In the genomic region with DNA sequence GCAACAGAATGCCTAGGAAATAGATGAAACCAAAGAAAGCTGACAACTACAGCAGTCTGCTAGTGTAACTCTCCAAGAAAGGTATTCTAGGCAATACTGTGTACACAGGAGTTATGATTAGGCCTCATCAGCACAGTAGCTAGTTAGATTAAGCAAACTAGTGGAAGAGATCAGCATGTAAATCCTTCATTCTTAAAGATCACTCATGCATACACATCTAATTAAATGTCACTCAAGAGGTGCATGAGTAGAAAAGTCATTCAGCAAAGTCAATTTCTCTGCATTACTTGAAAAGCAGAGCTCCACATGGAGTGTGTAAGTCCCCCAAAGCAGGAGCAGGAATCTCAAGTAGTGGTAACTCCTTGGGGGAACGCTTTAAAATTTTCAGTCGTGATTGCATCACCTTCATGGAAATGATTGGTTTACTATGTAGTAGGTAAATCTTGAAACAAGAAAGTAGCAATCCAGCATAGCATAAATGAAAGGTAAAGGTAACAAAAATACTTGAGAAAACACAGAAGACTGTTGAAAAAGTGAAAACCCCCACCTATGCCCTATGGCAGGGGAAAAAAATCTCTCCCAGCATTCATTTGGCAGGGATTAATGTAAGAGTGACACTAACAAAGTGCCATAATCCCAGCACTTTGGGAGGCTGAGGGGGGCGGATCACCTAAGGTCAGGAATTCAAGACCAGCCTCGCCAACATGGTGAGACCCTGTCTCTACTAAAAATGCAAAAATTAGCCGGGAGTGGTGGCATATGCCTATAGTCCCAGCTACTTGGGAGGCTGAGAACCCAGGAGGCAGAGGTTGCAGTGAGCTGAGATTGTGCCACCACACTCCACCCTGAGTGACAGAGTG, we compare ENCODE assay signal across 15 cellular contexts.
"Had no signal": no experiment of that assay in that cellular context is flagged by ENCODE, and none has a peak within 500 bp of the region (broad histone marks: within the 10 kb centered on the region; RNA-seq: fewer than 3 reads in every experiment).

No MANE protein-coding gene starts in this region.

- H3K4me1 Mint-ChIP-seq: activated naive CD4-positive, alpha-beta T cell treated with anti-CD3 and anti-CD28 coated beads, Interleukin-2, amount 50 U/mL, for 24 hours had no signal

- H3K27ac ChIP-seq: breast epithelium, prostate gland, sigmoid colon, suprapubic skin had no signal

- ATAC-seq: activated CD4-positive, CD25-positive, alpha-beta regulatory T cell treated with anti-CD3 and anti-CD28 coated beads, Interleukin-2, amount 50 U/mL, for 24 hours; esophagus mucosa; T-helper 17 cell had no signal

- H3K27ac Mint-ChIP-seq: activated naive CD4-positive, alpha-beta T cell treated with anti-CD3 and anti-CD28 coated beads, Interleukin-2, amount 50 U/mL, for 24 hours; mesothelial cell of epicardium; T-helper 17 cell; type B pancreatic cell had no signal

- H3K27me3 Mint-ChIP-seq: activated naive CD4-positive, alpha-beta T cell treated with anti-CD3 and anti-CD28 coated beads, Interleukin-2, amount 50 U/mL, for 24 hours; T-helper 17 cell; type B pancreatic cell had no signal

- H3K36me3 ChIP-seq: breast epithelium, prostate gland had no signal

- H3K9me3 Mint-ChIP-seq: activated naive CD4-positive, alpha-beta T cell treated with anti-CD3 and anti-CD28 coated beads, Interleukin-2, amount 50 U/mL, for 24 hours; type B pancreatic cell had no signal

- DNase-seq: activated T-cell treated with anti-CD3 and anti-CD28 coated beads, Interleukin-2, amount 50 U/mL, for 1 hour; amygdala; hypothalamus; kidney glomerular epithelial cell; sigmoid colon; stimulated activated naive CD4-positive, alpha-beta T cell treated with Interleukin-2 at 50 U/mL for 16 hours; T-helper 17 cell had no signal

- H3K4me3 Mint-ChIP-seq: activated naive CD4-positive, alpha-beta T cell treated with anti-CD3 and anti-CD28 coated beads, Interleukin-2, amount 50 U/mL, for 24 hours; mesothelial cell of epicardium; T-helper 17 cell; type B pancreatic cell had no signal

- H3K27me3 ChIP-seq: breast epithelium, sigmoid colon, suprapubic skin had no signal

- H3K4me1 ChIP-seq: breast epithelium, prostate gland, sigmoid colon had no signal

- H3K4me3 ChIP-seq: breast epithelium, prostate gland, sigmoid colon, suprapubic skin had no signal

- H3K9me3 ChIP-seq: breast epithelium, prostate gland, sigmoid colon, suprapubic skin had no signal
